8 cellular contexts compared by ENCODE assay signal in genomic region chr11:57663975-57664374, GRCh38. TPM values are rescaled to one million over a fixed set of nuclear protein-coding genes. Genes with fewer than 3 reads are reported as not detected.
"Had no signal": no experiment of that assay in that cellular context is flagged by ENCODE, and none has a peak within 500 bp of the region (broad histone marks: within the 10 kb centered on the region; RNA-seq: fewer than 3 reads in every experiment).

No MANE protein-coding gene starts in this region.

- H3K4me3 ChIP-seq: GM23248, HAP-1 had no signal

- H3K27ac ChIP-seq: GM23248 had no signal

- DNase-seq: GM23248, GOT3, H7, IMR-90, KBM-7 had no signal

- ATAC-seq: HCT116 had no signal

- H3K9me3 ChIP-seq: HAP-1 had no signal

RNA-seq across cellular contexts. Expression of gene YPEL4, which starts 14.3 kb away (rescaled TPM):
- total RNA-seq: H7, HT-29 had no signal
